In the genomic region with DNA sequence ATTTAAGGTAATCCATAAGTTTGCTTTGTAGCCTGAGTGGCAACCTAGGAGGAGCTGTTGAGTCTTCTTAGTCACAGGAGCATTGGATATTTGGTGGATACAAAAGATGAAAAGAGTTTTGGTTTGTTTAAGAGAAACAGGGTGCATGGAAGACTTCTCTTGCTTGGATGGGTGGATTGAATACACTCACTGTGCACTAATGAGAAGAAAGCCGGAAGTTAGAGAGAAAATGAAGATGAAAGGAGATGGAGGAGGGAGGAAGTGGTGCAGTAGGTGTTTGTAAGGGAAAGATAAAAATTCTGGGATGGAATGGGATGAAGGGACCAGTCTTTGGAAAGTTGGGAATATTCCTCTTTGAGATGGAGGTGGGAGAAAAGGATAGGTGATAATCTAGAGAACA, we compare ENCODE assay signal across 16 cellular contexts. TPM values are rescaled to one million over a fixed set of nuclear protein-coding genes. Genes with fewer than 3 reads are reported as not detected.
A peak's percentile ranks its signal among the peaks of the same experiment; 100 is the strongest.
DNase-seq lines count a peak whose midpoint lies in the region; ATAC-seq and TF ChIP-seq lines count a peak whose summit lies in the region.
"Had no signal": no experiment of that assay in that cellular context is flagged by ENCODE, and none has a peak within 500 bp of the region (broad histone marks: within the 10 kb centered on the region; RNA-seq: fewer than 3 reads in every experiment).

No MANE protein-coding gene starts in this region.

- no peak overlapping the region for H3K4me3 Mint-ChIP-seq in neural progenitor cell
- H3K4me3 Mint-ChIP-seq: activated naive CD8-positive, alpha-beta T cell had no signal

- ATAC-seq in HG02571 (IDR thresholded peaks at IDR 0.05; ENCODE audit: unreplicated experiment) (no peak), HG03457 (IDR thresholded peaks at IDR 0.05; ENCODE audit: unreplicated experiment) (no peak)

- H3K4me1 Mint-ChIP-seq in neural progenitor cell: peaks cover 2% of the 10 kb centered on the region

- no peak overlapping the region for H2AFZ ChIP-seq in neural progenitor cell (replicated peaks)

- H3K4me2 ChIP-seq in neural progenitor cell: peak overlapping the region; percentile 61

- H3K27ac ChIP-seq in HUES6 (ENCODE audit: low read depth, low read length): no peak overlapping the region
- H3K27ac ChIP-seq in brain microvascular endothelial cell: no peak overlapping the region
- H3K27ac ChIP-seq in neural progenitor cell: no peak overlapping the region
- H3K27ac ChIP-seq: neutrophil, uterus had no signal

- no peak overlapping the region for H3K27ac Mint-ChIP-seq in neural progenitor cell
- H3K27ac Mint-ChIP-seq: activated naive CD8-positive, alpha-beta T cell had no signal

- TF ChIP-seq CTCF in GM06990 (IDR thresholded peaks at IDR 0.05; ENCODE audit: insufficient read depth, low read length, poor library complexity, severe bottlenecking): peak; percentile 24
- peak; percentile 22 for TF ChIP-seq CTCF in brain microvascular endothelial cell (IDR thresholded peaks at IDR 0.05; ENCODE audit: low read depth, low read length, missing control alignments)
- peak; percentile 30 for TF ChIP-seq CTCF in neural progenitor cell (IDR thresholded peaks at IDR 0.05)

- peaks cover 23% of the 10 kb centered on the region for H3K4me1 ChIP-seq in HUES6 (ENCODE audit: control insufficient read depth, insufficient read depth, low read length)
- peaks cover 16% of the 10 kb centered on the region for H3K4me1 ChIP-seq in neural progenitor cell

- H3K9me3 Mint-ChIP-seq in neural progenitor cell: no peaks in the 10 kb centered on the region

- H3K36me3 Mint-ChIP-seq in neural progenitor cell: peaks cover 2% of the 10 kb centered on the region

- H3F3A ChIP-seq in neural progenitor cell (ENCODE audit: low read depth): peaks cover 10% of the 10 kb centered on the region

- H3K9ac ChIP-seq in HUES6 (ENCODE audit: low read length): peak overlapping the region; percentile 9
- no peak overlapping the region for H3K9ac ChIP-seq in neural progenitor cell

- in situ Hi-C loops in brain microvascular endothelial cell (cut with HindIII; ENCODE audit: low pct_ligation_motif_present, low sequenced_read_pairs): no loop called here

- no peak overlapping the region for H3K4me3 ChIP-seq in GM06990 (replicated peaks; ENCODE audit: low read depth, low read length)
- no peak overlapping the region for H3K4me3 ChIP-seq in HUES6 (ENCODE audit: low read depth, low read length)
- no peak overlapping the region for H3K4me3 ChIP-seq in brain microvascular endothelial cell (ENCODE audit: low read depth, low read length)
- no peak overlapping the region for H3K4me3 ChIP-seq in neural progenitor cell
- H3K4me3 ChIP-seq: MG63, uterus had no signal

- no peaks in the 10 kb centered on the region for H3K27me3 Mint-ChIP-seq in neural progenitor cell (ENCODE audit: insufficient read depth, low read depth)
- H3K27me3 Mint-ChIP-seq: activated naive CD8-positive, alpha-beta T cell had no signal

- H3K36me3 ChIP-seq in GM06990 (ENCODE audit: control insufficient read depth, insufficient read depth, low read length) (no peaks in the 10 kb centered on the region), HUES6 (ENCODE audit: control insufficient read depth, insufficient read depth, low read length) (no peaks in the 10 kb centered on the region), brain microvascular endothelial cell (replicated peaks) (no peaks in the 10 kb centered on the region), neural progenitor cell (no peaks in the 10 kb centered on the region)
- H3K36me3 ChIP-seq: neutrophil, uterus had no signal

- H4K20me1 ChIP-seq in neural progenitor cell (ENCODE audit: low read depth): no peaks in the 10 kb centered on the region

- H3K79me2 ChIP-seq in neural progenitor cell (ENCODE audit: low read depth): no peaks in the 10 kb centered on the region

- no peaks in the 10 kb centered on the region for H3K27me3 ChIP-seq in GM06990 (replicated peaks; ENCODE audit: control insufficient read depth, insufficient read depth, low read length)
- no peaks in the 10 kb centered on the region for H3K27me3 ChIP-seq in HUES6 (ENCODE audit: control insufficient read depth, insufficient read depth, low read length)
- no peaks in the 10 kb centered on the region for H3K27me3 ChIP-seq in brain microvascular endothelial cell (replicated peaks)
- H3K27me3 ChIP-seq in neural progenitor cell: peaks cover 4% of the 10 kb centered on the region
- H3K27me3 ChIP-seq: MG63, neutrophil, uterus had no signal

- no peak for DNase-seq in GM06990 (ENCODE audit: extremely low read depth, insufficient read length)
- DNase-seq in brain microvascular endothelial cell: no peak
- peak; percentile 15 for DNase-seq in neural progenitor cell (ENCODE audit: low spot score)
- DNase-seq in SHP77 treated with DMSO at 0.1 percent for 48 hours (lab: John Stamatoyannopoulos, UW): no peak
- DNase-seq in activated CD4-positive, alpha-beta T cell treated with anti-CD3 and anti-CD28 coated beads, Interleukin-2, amount 50 U/mL, for 48 hours: no peak
- DNase-seq: activated CD4-positive, alpha-beta T cell treated with anti-CD3 and anti-CD28 coated beads for 48 hours; activated T-cell treated with anti-CD3 and anti-CD28 coated beads for 4 hours; MG63; stimulated activated naive CD4-positive, alpha-beta T cell treated with Interleukin-2 at 50 U/mL for 16 hours; T1000; uterus had no signal

- no peaks in the 10 kb centered on the region for H3K9me3 ChIP-seq in HUES6 (ENCODE audit: control insufficient read depth, insufficient read depth, low read depth, low read length)
- no peaks in the 10 kb centered on the region for H3K9me3 ChIP-seq in neural progenitor cell (ENCODE audit: low read depth)
- H3K9me3 ChIP-seq: MG63, neutrophil, uterus had no signal

RNA-seq across cellular contexts. Expression of gene MDFIC, which starts 7.7 kb away (rescaled TPM):
- total RNA-seq in neural progenitor cell (ENCODE audit: low replicate concordance): 5.1 and 7.1 TPM in 2 replicates
